Comparison of ENCODE assay signal across 8 cellular contexts in the genomic region with DNA sequence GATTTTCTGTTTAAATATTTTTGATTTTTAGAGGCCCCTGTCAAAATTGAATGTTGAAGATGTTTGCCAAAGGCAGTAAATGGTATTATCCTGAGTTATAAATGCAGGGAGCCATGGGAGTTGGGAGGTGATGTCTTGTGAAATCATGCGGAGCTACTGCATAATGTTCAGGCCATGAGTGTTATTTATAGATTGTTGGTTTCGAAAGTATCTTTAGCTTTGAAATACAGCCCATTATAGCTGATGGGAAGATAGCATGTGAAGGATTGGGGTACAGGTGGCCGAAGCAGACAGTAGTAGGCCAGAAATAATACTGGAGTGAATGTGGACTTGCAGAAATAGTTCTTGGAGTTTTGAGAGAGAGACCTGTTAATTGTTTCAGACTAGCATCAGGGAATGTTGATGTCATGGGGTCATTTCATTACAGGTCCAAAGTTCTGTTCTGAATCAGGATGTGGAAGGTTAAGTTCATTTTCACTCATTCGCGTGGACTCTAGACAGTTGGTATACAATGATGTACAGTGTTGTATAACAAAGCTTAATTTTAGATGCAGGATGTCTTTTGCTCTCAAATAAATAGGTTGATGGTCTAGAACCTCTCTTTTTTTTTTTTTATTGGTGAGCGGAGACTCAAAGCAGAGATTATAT. TPM values are rescaled to one million over a fixed set of nuclear protein-coding genes. Genes with fewer than 3 reads are reported as not detected.
DNase-seq lines count a peak whose midpoint lies in the region; ATAC-seq and TF ChIP-seq lines count a peak whose summit lies in the region.

No MANE protein-coding gene starts in this region.

- H3K4me1 ChIP-seq in adrenal gland (replicated peaks in 1 of 2) (peaks cover 33 to 45% of the 10 kb centered on the region in 2 donors), liver (ENCODE audit: control insufficient read depth in 4 of 4, insufficient read depth in 4 of 4, low read length in 3 of 4) (peaks cover 7 to 41% (median 35%) of the 10 kb centered on the region in 4 donors), thymus (ENCODE audit: control insufficient read depth, insufficient read depth, low read length) (peaks cover 34% of the 10 kb centered on the region)

- peaks cover 40% of the 10 kb centered on the region for H3K36me3 Mint-ChIP-seq in activated naive CD4-positive, alpha-beta T cell treated with anti-CD3 and anti-CD28 coated beads for 36 hours (ENCODE audit: low read depth)

- peak overlapping the region; percentile 93 for H3K27ac Mint-ChIP-seq in activated naive CD4-positive, alpha-beta T cell treated with anti-CD3 and anti-CD28 coated beads for 36 hours

- H3K27ac ChIP-seq in adrenal gland (peak overlapping the region in 4 of 5 donors; percentile 32 to 95 (median 54)), liver (ENCODE audit: low read depth in 1 of 2, low read length in 2 of 2) (peak overlapping the region; percentile 86 to 96), thymus (ENCODE audit: low read depth) (peak overlapping the region; percentile 77)

- H3K27me3 ChIP-seq in adrenal gland (no peaks in the 10 kb centered on the region), liver (ENCODE audit: control insufficient read depth in 4 of 4, insufficient read depth in 4 of 4, low read length in 3 of 4) (no peaks in the 10 kb centered on the region), thymus (ENCODE audit: control insufficient read depth, insufficient read depth) (no peaks in the 10 kb centered on the region)

- peak overlapping the region in 1 of 2 donors; percentile 89 for H3K9ac ChIP-seq in liver (ENCODE audit: low read depth in 1 of 2, low read length in 2 of 2)

- peak overlapping the region in 1 of 4 donors; percentile 21 for H3K4me3 ChIP-seq in adrenal gland
- peak overlapping the region in 1 of 3 donors; percentile 28 for H3K4me3 ChIP-seq in liver (ENCODE audit: low read depth in 1 of 3, low read length in 3 of 3)
- H3K4me3 ChIP-seq in thymus (ENCODE audit: low read length): peak overlapping the region; percentile 39

- H3K36me3 ChIP-seq in adrenal gland (replicated peaks in 1 of 2) (peaks cover 0 to 39% of the 10 kb centered on the region in 2 donors), liver (ENCODE audit: control insufficient read depth in 4 of 4, insufficient read depth in 3 of 4, low read depth in 1 of 4, low read length in 3 of 4) (peaks cover 12 to 24% (median 16%) of the 10 kb centered on the region in 4 donors), thymus (ENCODE audit: control insufficient read depth, insufficient read depth) (peaks cover 32% of the 10 kb centered on the region)

- TF ChIP-seq CTCF in adrenal gland (IDR thresholded peaks at IDR 0.05): no peak
- TF ChIP-seq CTCF in liver (IDR thresholded peaks at IDR 0.05; ENCODE audit: low read depth, low read length, missing input control): no peak

- H3K4me1 Mint-ChIP-seq in activated naive CD4-positive, alpha-beta T cell treated with anti-CD3 and anti-CD28 coated beads for 36 hours (ENCODE audit: low read depth): peaks cover 69% of the 10 kb centered on the region

- H3K9me3 ChIP-seq in adrenal gland (replicated peaks in 1 of 3) (no peaks in the 10 kb centered on the region), liver (ENCODE audit: control insufficient read depth in 4 of 4, low read length in 3 of 4) (no peaks in the 10 kb centered on the region), thymus (ENCODE audit: control insufficient read depth) (no peaks in the 10 kb centered on the region)

- H3K27me3 Mint-ChIP-seq in activated naive CD4-positive, alpha-beta T cell treated with anti-CD3 and anti-CD28 coated beads for 36 hours (ENCODE audit: low read depth): no peaks in the 10 kb centered on the region

- H3K4me3 Mint-ChIP-seq in activated naive CD4-positive, alpha-beta T cell treated with anti-CD3 and anti-CD28 coated beads for 36 hours: peak overlapping the region; percentile 63

- CTCF ChIA-PET in activated naive CD4-positive, alpha-beta T cell treated with anti-CD3 and anti-CD28 coated beads for 36 hours (lab: Charles Lee): interaction anchor here (0.6 to 4.3 kb wide), 15 partner anchors 8 to 1013 kb away, joined by 3 to 47 read pairs (median 6); no protein-coding TSS in a partner anchor

- intact Hi-C loops in activated naive CD4-positive, alpha-beta T cell treated with anti-CD3 and anti-CD28 coated beads for 36 hours (cut with micrococcal nuclease): loop anchor here (10.0 kb wide), 1 partner anchor 313 kb away; no protein-coding TSS in a partner anchor
- intact Hi-C loops in adrenal gland (cut with DNase I): loop anchor here in 1 of 2 donors (10.0 kb wide), 2 partner anchors 63 to 87 kb away; partner anchors contain the start of genes TEX53 and WHRN

- 36 to 46% (median 41%) methylated on average over 6 of the region's 6 CpGs for WGBS in adrenal gland, 4 donors
- WGBS in liver: 29% methylated on average over 6 of the region's 6 CpGs
- WGBS in thymus: 85% methylated on average over 6 of the region's 6 CpGs

- peak in 1 of 2 donors; percentile 14 for TF ChIP-seq RAD21 in liver (IDR thresholded peaks at IDR 0.05)

- ATAC-seq in GM21390 (IDR thresholded peaks at IDR 0.05; ENCODE audit: unreplicated experiment) (no peak), HG02610 (IDR thresholded peaks at IDR 0.05; ENCODE audit: unreplicated experiment) (no peak)

- no peak for DNase-seq in activated naive CD4-positive, alpha-beta T cell treated with anti-CD3 and anti-CD28 coated beads for 36 hours
- DNase-seq in activated naive CD4-positive, alpha-beta T cell (lab: John Stamatoyannopoulos, UW): no peak
- DNase-seq in adrenal gland (peak in 1 of 7 donors; percentile 35), activated gamma-delta T cell treated with Interleukin-2 at 50 U/mL for 16 hours (no peak)

- TF ChIP-seq POLR2A in adrenal gland (IDR thresholded peaks at IDR 0.05): no peak

- H3K9me3 Mint-ChIP-seq in activated naive CD4-positive, alpha-beta T cell treated with anti-CD3 and anti-CD28 coated beads for 36 hours: no peaks in the 10 kb centered on the region

TF ChIP-seq in liver, 16 proteins besides CTCF, POLR2A, EP300 and RAD21 (continues in another document):
- peak; percentile 95 for TF ChIP-seq SP1 (IDR thresholded peaks at IDR 0.05)
- TF ChIP-seq, protein P1, sequence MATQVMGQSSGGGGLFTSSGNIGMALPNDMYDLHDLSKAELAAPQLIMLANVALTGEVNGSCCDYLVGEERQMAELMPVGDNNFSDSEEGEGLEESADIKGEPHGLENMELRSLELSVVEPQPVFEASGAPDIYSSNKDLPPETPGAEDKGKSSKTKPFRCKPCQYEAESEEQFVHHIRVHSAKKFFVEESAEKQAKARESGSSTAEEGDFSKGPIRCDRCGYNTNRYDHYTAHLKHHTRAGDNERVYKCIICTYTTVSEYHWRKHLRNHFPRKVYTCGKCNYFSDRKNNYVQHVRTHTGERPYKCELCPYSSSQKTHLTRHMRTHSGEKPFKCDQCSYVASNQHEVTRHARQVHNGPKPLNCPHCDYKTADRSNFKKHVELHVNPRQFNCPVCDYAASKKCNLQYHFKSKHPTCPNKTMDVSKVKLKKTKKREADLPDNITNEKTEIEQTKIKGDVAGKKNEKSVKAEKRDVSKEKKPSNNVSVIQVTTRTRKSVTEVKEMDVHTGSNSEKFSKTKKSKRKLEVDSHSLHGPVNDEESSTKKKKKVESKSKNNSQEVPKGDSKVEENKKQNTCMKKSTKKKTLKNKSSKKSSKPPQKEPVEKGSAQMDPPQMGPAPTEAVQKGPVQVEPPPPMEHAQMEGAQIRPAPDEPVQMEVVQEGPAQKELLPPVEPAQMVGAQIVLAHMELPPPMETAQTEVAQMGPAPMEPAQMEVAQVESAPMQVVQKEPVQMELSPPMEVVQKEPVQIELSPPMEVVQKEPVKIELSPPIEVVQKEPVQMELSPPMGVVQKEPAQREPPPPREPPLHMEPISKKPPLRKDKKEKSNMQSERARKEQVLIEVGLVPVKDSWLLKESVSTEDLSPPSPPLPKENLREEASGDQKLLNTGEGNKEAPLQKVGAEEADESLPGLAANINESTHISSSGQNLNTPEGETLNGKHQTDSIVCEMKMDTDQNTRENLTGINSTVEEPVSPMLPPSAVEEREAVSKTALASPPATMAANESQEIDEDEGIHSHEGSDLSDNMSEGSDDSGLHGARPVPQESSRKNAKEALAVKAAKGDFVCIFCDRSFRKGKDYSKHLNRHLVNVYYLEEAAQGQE (IDR thresholded peaks at IDR 0.05): no peak
- TF ChIP-seq ZBTB33 (IDR thresholded peaks at IDR 0.05): peak; percentile 62
- no peak for TF ChIP-seq TAF1 (conservative IDR thresholded peaks at IDR 0.05)
- peak; percentile 89 to 90 for TF ChIP-seq JUND (IDR thresholded peaks at IDR 0.05)
- peak; percentile 65 for TF ChIP-seq YY1 (IDR thresholded peaks at IDR 0.05)
- no peak for TF ChIP-seq EGR1 (IDR thresholded peaks at IDR 0.05; ENCODE audit: low read depth in 2 of 2)
- TF ChIP-seq HNF4A (conservative IDR thresholded peaks at IDR 0.05): peak; percentile 98 to 99
- no peak for TF ChIP-seq FOXA1 (IDR thresholded peaks at IDR 0.05)
- TF ChIP-seq RXRA (IDR thresholded peaks at IDR 0.05): peak; percentile 88 to 92
- peak; percentile 96 for TF ChIP-seq HNF4G (IDR thresholded peaks at IDR 0.05)
- peak in 1 of 2 donors; percentile 12 for TF ChIP-seq GABPA (IDR thresholded peaks at IDR 0.05 in 1 of 2, conservative IDR thresholded peaks at IDR 0.05 in 1 of 2)

RNA-seq across cellular contexts. Expression of gene ATP6V1G1, which starts 3.8 kb away (rescaled TPM):
- total RNA-seq in activated naive CD4-positive, alpha-beta T cell treated with anti-CD3 and anti-CD28 coated beads for 36 hours: 10 to 100 TPM; 26.7 to 28.8 TPM
- total RNA-seq in adrenal gland (100 to 1,000 TPM; 109 to 314 (median 170) TPM), liver (10 to 100 TPM; 41.4 to 87.1 TPM)
- polyA plus RNA-seq in adrenal gland (100 to 1,000 TPM; 174 to 303 (median 193) TPM), liver (100 to 1,000 TPM in 1 of 2 donors, 10 to 100 TPM in 1; 64.3 to 152 TPM), thymus (222 TPM)

RNA-seq across cellular contexts. Expression of gene TMEM268, which starts 19.8 kb away (rescaled TPM):
- total RNA-seq in activated naive CD4-positive, alpha-beta T cell treated with anti-CD3 and anti-CD28 coated beads for 36 hours: 10 to 100 TPM; 23.6 to 24.1 TPM
- total RNA-seq in adrenal gland (10 to 100 TPM; 12.8 to 20.5 (median 17.9) TPM), liver (1 to 10 TPM; 2.5 to 2.8 TPM)
- polyA plus RNA-seq in adrenal gland (10 to 100 TPM in 1 of 3 donors, 1 to 10 TPM in 2; 5.7 to 19.2 (median 6.8) TPM), liver (1 to 10 TPM; 1.2 to 2.2 TPM), thymus (7.5 TPM)
